Comparison of ENCODE assay signal across 9 cellular contexts in genomic region chr7:23347682-23348180, GRCh38. TPM values are rescaled to one million over a fixed set of nuclear protein-coding genes. Genes with fewer than 3 reads are reported as not detected.
A peak's percentile ranks its signal among the peaks of the same experiment; 100 is the strongest.
DNase-seq lines count a peak whose midpoint lies in the region; ATAC-seq and TF ChIP-seq lines count a peak whose summit lies in the region.
"Had no signal": no experiment of that assay in that cellular context is flagged by ENCODE, and none has a peak within 500 bp of the region (broad histone marks: within the 10 kb centered on the region; RNA-seq: fewer than 3 reads in every experiment).

No MANE protein-coding gene starts in this region.

- H3K9me3 Mint-ChIP-seq in effector memory CD8-positive, alpha-beta T cell, result peaks cover 0 to 1% of the 10 kb centered on the region in 2 donors

- peak overlapping the region in 1 of 2 donors; percentile 87 for H3K4me3 Mint-ChIP-seq in effector memory CD8-positive, alpha-beta T cell

- peak overlapping the region; percentile 89 for H3K27ac ChIP-seq in smooth muscle cell (ENCODE audit: low read depth)

- 22% methylated on average over 8 of the region's 8 CpGs for WGBS in smooth muscle cell (ENCODE audit: low lambda C conversion rate)

- H3F3A ChIP-seq in smooth muscle cell (ENCODE audit: low read depth), result peaks cover 21% of the 10 kb centered on the region

- no peaks in the 10 kb centered on the region for H3K79me2 ChIP-seq in smooth muscle cell (ENCODE audit: low read depth)

- H3K27me3 Mint-ChIP-seq in effector memory CD8-positive, alpha-beta T cell, result peaks cover 6 to 10% of the 10 kb centered on the region in 2 donors

- peak overlapping the region; percentile 8 for H3K4me3 ChIP-seq in smooth muscle cell

- no peak for ATAC-seq in effector memory CD8-positive, alpha-beta T cell (replicated peaks)
- ATAC-seq in HG03139 (IDR thresholded peaks at IDR 0.05; ENCODE audit: unreplicated experiment), result no peak

- no peaks in the 10 kb centered on the region for H4K20me1 ChIP-seq in smooth muscle cell (ENCODE audit: low read depth)

- H2AFZ ChIP-seq in smooth muscle cell (ENCODE audit: low read depth), result no peak overlapping the region

- no peaks in the 10 kb centered on the region for H3K27me3 ChIP-seq in smooth muscle cell (ENCODE audit: low read depth)

- DNase-seq in DMS53 (lab: John Stamatoyannopoulos, UW) (peak; percentile 44), DMS53 treated with DMSO at 0.1 percent for 48 hours (lab: John Stamatoyannopoulos, UW; ENCODE audit: unreplicated experiment) (no peak), NOMO-1 treated with DMSO at 0.1 percent for 48 hours (lab: John Stamatoyannopoulos, UW; ENCODE audit: unreplicated experiment) (peak; percentile 82), smooth muscle cell (lab: John Stamatoyannopoulos, UW; ENCODE audit: unreplicated experiment) (no peak), NCI-H2196 treated with DMSO at 0.1 percent for 48 hours (lab: John Stamatoyannopoulos, UW; ENCODE audit: unreplicated experiment) (no peak)
- DNase-seq in effector memory CD8-positive, alpha-beta T cell, result no peak
- DNase-seq in effector CD8-positive, alpha-beta T cell (lab: John Stamatoyannopoulos, UW), result no peak
- DNase-seq: T-helper 9 cell had no signal

- H3K36me3 Mint-ChIP-seq in effector memory CD8-positive, alpha-beta T cell (ENCODE audit: insufficient read depth), result peaks cover 3% of the 10 kb centered on the region

- H3K4me1 Mint-ChIP-seq in effector memory CD8-positive, alpha-beta T cell (ENCODE audit: low read depth in 2 of 2), result peaks cover 8 to 20% of the 10 kb centered on the region in 2 donors

- no peak for TF ChIP-seq CTCF in smooth muscle cell (IDR thresholded peaks at IDR 0.05; ENCODE audit: borderline replicate concordance, insufficient read depth, poor library complexity, severe bottlenecking)

- peak overlapping the region; percentile 79 to 89 for H3K27ac Mint-ChIP-seq in effector memory CD8-positive, alpha-beta T cell

- H3K4me2 ChIP-seq in smooth muscle cell, result peak overlapping the region; percentile 84

- peak overlapping the region; percentile 57 for H3K9ac ChIP-seq in smooth muscle cell (ENCODE audit: low read depth)

- peaks cover 68% of the 10 kb centered on the region for H3K4me1 ChIP-seq in smooth muscle cell (ENCODE audit: low read depth)

- H3K36me3 ChIP-seq in smooth muscle cell (ENCODE audit: low read depth), result no peaks in the 10 kb centered on the region

- no peaks in the 10 kb centered on the region for H3K9me3 ChIP-seq in smooth muscle cell (replicated peaks; ENCODE audit: low read depth)

RNA-seq across cellular contexts. Expression of gene MALSU1, which starts 48.6 kb away (rescaled TPM):
- 77.7 and 89.8 TPM in 2 replicates for total RNA-seq in smooth muscle cell
- polyA plus RNA-seq in smooth muscle cell, result 107 and 110 TPM in 2 replicates

Comparison
In these comparisons a context has a peak if more than half of its experiments do, and no peak if none do; other contexts are left out.
1. DNase-seq: peak in DMS53 (single experiment) and NOMO-1 treated with DMSO at 0.1 percent for 48 hours (single experiment); none in DMS53 treated with DMSO at 0.1 percent for 48 hours (single experiment), effector memory CD8-positive, alpha-beta T cell (0 of 3), smooth muscle cell (single experiment), effector CD8-positive, alpha-beta T cell (single experiment) and NCI-H2196 treated with DMSO at 0.1 percent for 48 hours (single experiment).